ENCODE assay signal across 16 cellular contexts in the genomic region with DNA sequence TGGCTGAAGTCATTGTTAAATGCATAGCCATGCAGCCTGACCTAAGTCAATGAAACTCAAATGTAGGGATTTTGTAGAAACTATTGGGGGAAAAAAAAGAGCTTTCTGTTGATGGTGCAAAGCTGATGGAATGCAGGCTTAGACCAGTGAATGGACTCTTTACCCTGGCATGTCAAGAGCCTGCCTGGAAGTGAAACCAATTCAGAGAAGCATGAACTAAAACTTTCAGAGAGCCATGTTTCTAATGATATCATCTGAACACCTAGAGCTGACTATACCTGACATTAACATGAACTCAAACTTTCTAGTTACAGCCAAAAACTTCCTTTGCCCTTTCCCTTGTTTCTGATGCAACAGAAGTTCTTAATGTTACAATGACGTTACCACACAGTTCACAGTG.
DNase-seq lines count a peak whose midpoint lies in the region; ATAC-seq and TF ChIP-seq lines count a peak whose summit lies in the region.
"Had no signal": no experiment of that assay in that cellular context is flagged by ENCODE, and none has a peak within 500 bp of the region (broad histone marks: within the 10 kb centered on the region; RNA-seq: fewer than 3 reads in every experiment).

No MANE protein-coding gene starts in this region.

- no peaks in the 10 kb centered on the region for H3K36me3 ChIP-seq in body of pancreas (replicated peaks in 1 of 2; ENCODE audit: insufficient read depth in 1 of 2, low read depth in 2 of 2)
- H3K36me3 ChIP-seq: ascending aorta, esophagus squamous epithelium, prostate gland, SJCRH30 had no signal

- peaks cover 37% of the 10 kb centered on the region for H3K4me1 ChIP-seq in body of pancreas
- H3K4me1 ChIP-seq: ascending aorta, SJCRH30 had no signal

- H3K4me1 Mint-ChIP-seq in activated T-cell treated with anti-CD3 and anti-CD28 coated beads, Interleukin-2, amount 50 U/mL, for 72 hours (ENCODE audit: low read depth): peaks cover 7% of the 10 kb centered on the region
- H3K4me1 Mint-ChIP-seq: CD4-positive, alpha-beta memory T cell; IgD-negative memory B cell had no signal

- H3K27ac ChIP-seq in body of pancreas: peak overlapping the region in 3 of 4 donors; percentile 24 to 81 (median 79)
- H3K27ac ChIP-seq in substantia nigra (ENCODE audit: low read depth, low read length, poor library complexity, severe bottlenecking): no peak overlapping the region
- H3K27ac ChIP-seq: ascending aorta, SJCRH30 had no signal

- WGBS in body of pancreas, 2 donors: 86 to 89% methylated on average over 1 of the region's 1 CpG

- TF ChIP-seq POLR2A in body of pancreas (IDR thresholded peaks at IDR 0.05): no peak

- TF ChIP-seq CTCF in body of pancreas (IDR thresholded peaks at IDR 0.05): no peak

- H3K27ac Mint-ChIP-seq in activated T-cell treated with anti-CD3 and anti-CD28 coated beads, Interleukin-2, amount 50 U/mL, for 72 hours: no peak overlapping the region
- H3K27ac Mint-ChIP-seq: CD4-positive, alpha-beta memory T cell; IgD-negative memory B cell had no signal

- H3K9me3 ChIP-seq in body of pancreas: no peaks in the 10 kb centered on the region
- H3K9me3 ChIP-seq: ascending aorta, esophagus squamous epithelium, prostate gland, SJCRH30 had no signal

- ATAC-seq in HG03045 (IDR thresholded peaks at IDR 0.05; ENCODE audit: unreplicated experiment): peak; percentile 49
- ATAC-seq in body of pancreas: no peak
- no peak for ATAC-seq in activated T-cell treated with anti-CD3 and anti-CD28 coated beads, Interleukin-2, amount 50 U/mL, for 72 hours (replicated peaks in 1 of 2)

- intact Hi-C loops in body of pancreas (cut with DNase I): no loop called here

- DNase-seq in DMS53 (lab: John Stamatoyannopoulos, UW) (peak; percentile 22), DMS53 treated with DMSO at 0.1 percent for 48 hours (lab: John Stamatoyannopoulos, UW; ENCODE audit: unreplicated experiment) (no peak), body of pancreas (no peak), NCI-H2196 (lab: John Stamatoyannopoulos, UW; ENCODE audit: unreplicated experiment) (no peak), substantia nigra (lab: John Stamatoyannopoulos, UW) (no peak)
- DNase-seq in stimulated activated CD4-positive, alpha-beta T cell treated with anti-CD3 and anti-CD28 coated beads, Interleukin-1b, Interleukin-23, amount 100 ng/mL, for 48 hours: no peak
- no peak for DNase-seq in activated T-cell treated with anti-CD3 and anti-CD28 coated beads, Interleukin-2, amount 50 U/mL, for 72 hours
- DNase-seq: activated CD4-positive, alpha-beta T cell treated with anti-CD3 and anti-CD28 coated beads, Interleukin-2, amount 50 U/mL, for 4 hours; CD4-positive, alpha-beta memory T cell; esophagus squamous epithelium; NCI-H1092 treated with DMSO at 0.1 percent for 48 hours; SJCRH30 had no signal

- H3K4me3 Mint-ChIP-seq in activated T-cell treated with anti-CD3 and anti-CD28 coated beads, Interleukin-2, amount 50 U/mL, for 72 hours: no peak overlapping the region
- H3K4me3 Mint-ChIP-seq: CD4-positive, alpha-beta memory T cell; IgD-negative memory B cell had no signal

- H3K36me3 Mint-ChIP-seq in activated T-cell treated with anti-CD3 and anti-CD28 coated beads, Interleukin-2, amount 50 U/mL, for 72 hours (ENCODE audit: insufficient read depth in 2 of 2): no peaks in the 10 kb centered on the region
- H3K36me3 Mint-ChIP-seq: CD4-positive, alpha-beta memory T cell had no signal

- H3K9me3 Mint-ChIP-seq in activated T-cell treated with anti-CD3 and anti-CD28 coated beads, Interleukin-2, amount 50 U/mL, for 72 hours: no peaks in the 10 kb centered on the region
- H3K9me3 Mint-ChIP-seq: CD4-positive, alpha-beta memory T cell had no signal

- H3K27me3 Mint-ChIP-seq in activated T-cell treated with anti-CD3 and anti-CD28 coated beads, Interleukin-2, amount 50 U/mL, for 72 hours (ENCODE audit: low read depth): peaks cover 15% of the 10 kb centered on the region
- H3K27me3 Mint-ChIP-seq: IgD-negative memory B cell had no signal

- H3K27me3 ChIP-seq in body of pancreas: no peaks in the 10 kb centered on the region
- H3K27me3 ChIP-seq: ascending aorta, esophagus squamous epithelium, SJCRH30 had no signal

- H3K4me3 ChIP-seq in body of pancreas: no peak overlapping the region
- H3K4me3 ChIP-seq: ascending aorta, esophagus squamous epithelium, prostate gland, SJCRH30 had no signal
